ENCODE assay signal across 1 cellular context in the genomic region with DNA sequence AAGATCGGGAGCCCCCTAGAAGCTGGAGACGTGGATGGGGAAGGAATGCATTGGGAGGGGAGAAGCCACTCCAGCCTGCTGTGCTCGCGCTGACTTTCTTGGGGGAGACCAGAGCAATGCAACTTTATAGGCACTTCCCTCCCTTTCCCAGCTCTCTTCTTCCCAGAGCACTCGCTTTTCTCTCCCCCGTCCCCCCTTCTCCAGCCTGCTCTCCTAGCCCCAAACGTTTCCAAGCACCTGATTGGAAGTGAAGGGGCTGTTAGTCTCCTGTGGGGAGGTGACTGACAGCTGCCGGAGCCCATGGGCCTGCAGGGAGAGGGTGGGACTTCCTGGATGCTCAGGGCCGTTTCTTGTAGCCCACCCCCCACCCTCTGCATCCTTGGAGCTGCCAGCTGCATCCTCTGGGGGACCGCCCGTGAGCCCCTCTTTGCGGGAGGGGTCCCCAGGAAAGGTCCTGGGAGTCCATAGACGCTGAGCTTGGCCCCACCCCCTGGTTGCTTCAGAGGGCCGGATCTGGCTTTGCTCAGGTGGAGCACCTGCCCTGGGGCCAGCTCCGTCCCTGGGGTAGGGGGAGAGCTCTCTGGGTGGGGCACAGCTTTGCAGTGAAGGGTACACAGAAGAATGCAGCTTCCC.
TF ChIP-seq lines count a peak whose summit lies in the region.

No MANE protein-coding gene starts in this region.

TF ChIP-seq in SK-N-SH treated with all-trans-retinoic acid at 6 μM for 48 hours, 23 proteins besides CTCF, POLR2A, EP300 and RAD21 (continued from another document):
- TF ChIP-seq CSRNP3 (CRISPR knock-in tag; IDR thresholded peaks at IDR 0.05): no peak
- no peak for TF ChIP-seq ISL1 (CRISPR knock-in tag; IDR thresholded peaks at IDR 0.05)
- TF ChIP-seq POU6F1 (CRISPR knock-in tag; IDR thresholded peaks at IDR 0.05; ENCODE audit: borderline replicate concordance, low read depth): no peak
- TF ChIP-seq TCF4 (CRISPR knock-in tag; IDR thresholded peaks at IDR 0.05; ENCODE audit: borderline replicate concordance): no peak
- no peak for TF ChIP-seq OSR1 (CRISPR knock-in tag; IDR thresholded peaks at IDR 0.05)
- TF ChIP-seq, protein P1, sequence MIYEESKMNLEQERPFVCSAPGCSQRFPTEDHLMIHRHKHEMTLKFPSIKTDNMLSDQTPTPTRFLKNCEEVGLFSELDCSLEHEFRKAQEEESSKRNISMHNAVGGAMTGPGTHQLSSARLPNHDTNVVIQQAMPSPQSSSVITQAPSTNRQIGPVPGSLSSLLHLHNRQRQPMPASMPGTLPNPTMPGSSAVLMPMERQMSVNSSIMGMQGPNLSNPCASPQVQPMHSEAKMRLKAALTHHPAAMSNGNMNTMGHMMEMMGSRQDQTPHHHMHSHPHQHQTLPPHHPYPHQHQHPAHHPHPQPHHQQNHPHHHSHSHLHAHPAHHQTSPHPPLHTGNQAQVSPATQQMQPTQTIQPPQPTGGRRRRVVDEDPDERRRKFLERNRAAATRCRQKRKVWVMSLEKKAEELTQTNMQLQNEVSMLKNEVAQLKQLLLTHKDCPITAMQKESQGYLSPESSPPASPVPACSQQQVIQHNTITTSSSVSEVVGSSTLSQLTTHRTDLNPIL (CRISPR knock-in tag; IDR thresholded peaks at IDR 0.05; ENCODE audit: low read depth): no peak
- TF ChIP-seq ZC3H10 (CRISPR knock-in tag; IDR thresholded peaks at IDR 0.05): no peak
- TF ChIP-seq RARB (CRISPR knock-in tag; IDR thresholded peaks at IDR 0.05): no peak
- TF ChIP-seq ESRRG (CRISPR knock-in tag; IDR thresholded peaks at IDR 0.05): no peak
- no peak for TF ChIP-seq PPARA (CRISPR knock-in tag; IDR thresholded peaks at IDR 0.05; ENCODE audit: borderline replicate concordance)
- TF ChIP-seq ZNF70 (CRISPR knock-in tag; IDR thresholded peaks at IDR 0.05): no peak
- TF ChIP-seq ZFP3 (CRISPR knock-in tag; IDR thresholded peaks at IDR 0.05): no peak
- no peak for TF ChIP-seq ZFP30 (CRISPR knock-in tag; IDR thresholded peaks at IDR 0.05)
